2 cellular contexts compared by ENCODE assay signal in the genomic region with DNA sequence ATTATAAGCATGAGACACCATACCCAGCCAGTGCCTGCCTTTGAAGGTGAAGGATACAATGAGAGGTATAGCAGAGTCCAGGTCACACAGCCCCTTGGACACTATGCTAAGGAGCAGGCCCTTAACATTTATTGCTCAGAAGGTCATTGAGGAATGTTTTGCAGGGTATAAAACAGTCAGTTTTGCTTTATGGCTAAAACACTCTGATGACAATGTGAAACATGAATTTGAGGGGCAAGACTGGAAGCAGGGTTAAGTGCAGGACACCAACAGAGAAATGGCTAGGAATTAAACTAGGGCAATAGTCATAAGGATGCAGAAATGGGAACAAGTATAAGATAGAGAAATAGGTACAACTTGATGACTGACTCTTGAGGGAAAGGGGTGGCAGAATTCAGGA.
TF ChIP-seq lines count a peak whose summit lies in the region.

No MANE protein-coding gene starts in this region.

TF ChIP-seq in K562, 482 proteins besides CTCF, POLR2A, EP300 and RAD21 (continued from another document):
- TF ChIP-seq, protein P1, sequence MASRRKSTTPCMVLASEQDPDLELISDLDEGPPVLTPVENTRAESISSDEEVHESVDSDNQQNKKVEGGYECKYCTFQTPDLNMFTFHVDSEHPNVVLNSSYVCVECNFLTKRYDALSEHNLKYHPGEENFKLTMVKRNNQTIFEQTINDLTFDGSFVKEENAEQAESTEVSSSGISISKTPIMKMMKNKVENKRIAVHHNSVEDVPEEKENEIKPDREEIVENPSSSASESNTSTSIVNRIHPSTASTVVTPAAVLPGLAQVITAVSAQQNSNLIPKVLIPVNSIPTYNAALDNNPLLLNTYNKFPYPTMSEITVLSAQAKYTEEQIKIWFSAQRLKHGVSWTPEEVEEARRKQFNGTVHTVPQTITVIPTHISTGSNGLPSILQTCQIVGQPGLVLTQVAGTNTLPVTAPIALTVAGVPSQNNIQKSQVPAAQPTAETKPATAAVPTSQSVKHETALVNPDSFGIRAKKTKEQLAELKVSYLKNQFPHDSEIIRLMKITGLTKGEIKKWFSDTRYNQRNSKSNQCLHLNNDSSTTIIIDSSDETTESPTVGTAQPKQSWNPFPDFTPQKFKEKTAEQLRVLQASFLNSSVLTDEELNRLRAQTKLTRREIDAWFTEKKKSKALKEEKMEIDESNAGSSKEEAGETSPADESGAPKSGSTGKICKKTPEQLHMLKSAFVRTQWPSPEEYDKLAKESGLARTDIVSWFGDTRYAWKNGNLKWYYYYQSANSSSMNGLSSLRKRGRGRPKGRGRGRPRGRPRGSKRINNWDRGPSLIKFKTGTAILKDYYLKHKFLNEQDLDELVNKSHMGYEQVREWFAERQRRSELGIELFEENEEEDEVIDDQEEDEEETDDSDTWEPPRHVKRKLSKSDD (conservative IDR thresholded peaks at IDR 0.05; ENCODE audit: low read length) = no peak
- peak; percentile 92 for TF ChIP-seq ZFP1 (CRISPR knock-in tag; IDR thresholded peaks at IDR 0.05)
- no peak for TF ChIP-seq CC2D1A (IDR thresholded peaks at IDR 0.05)
- TF ChIP-seq TRIM24 (IDR thresholded peaks at IDR 0.05) = peak in 1 of 2 experiments; percentile 28; a peak in 1 of 4 replicates
- TF ChIP-seq, protein P2, sequence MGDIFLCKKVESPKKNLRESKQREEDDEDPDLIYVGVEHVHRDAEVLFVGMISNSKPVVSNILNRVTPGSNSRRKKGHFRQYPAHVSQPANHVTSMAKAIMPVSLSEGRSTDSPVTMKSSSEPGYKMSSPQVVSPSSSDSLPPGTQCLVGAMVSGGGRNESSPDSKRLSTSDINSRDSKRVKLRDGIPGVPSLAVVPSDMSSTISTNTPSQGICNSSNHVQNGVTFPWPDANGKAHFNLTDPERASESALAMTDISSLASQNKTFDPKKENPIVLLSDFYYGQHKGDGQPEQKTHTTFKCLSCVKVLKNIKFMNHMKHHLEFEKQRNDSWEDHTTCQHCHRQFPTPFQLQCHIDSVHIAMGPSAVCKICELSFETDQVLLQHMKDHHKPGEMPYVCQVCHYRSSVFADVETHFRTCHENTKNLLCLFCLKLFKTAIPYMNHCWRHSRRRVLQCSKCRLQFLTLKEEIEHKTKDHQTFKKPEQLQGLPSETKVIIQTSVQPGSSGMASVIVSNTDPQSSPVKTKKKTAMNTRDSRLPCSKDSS (IDR thresholded peaks at IDR 0.05; ENCODE audit: low read depth, partially characterized antibody) = peak; percentile 18
- no peak for TF ChIP-seq MEIS2 (IDR thresholded peaks at IDR 0.05; ENCODE audit: partially characterized antibody)
- TF ChIP-seq, protein P3, sequence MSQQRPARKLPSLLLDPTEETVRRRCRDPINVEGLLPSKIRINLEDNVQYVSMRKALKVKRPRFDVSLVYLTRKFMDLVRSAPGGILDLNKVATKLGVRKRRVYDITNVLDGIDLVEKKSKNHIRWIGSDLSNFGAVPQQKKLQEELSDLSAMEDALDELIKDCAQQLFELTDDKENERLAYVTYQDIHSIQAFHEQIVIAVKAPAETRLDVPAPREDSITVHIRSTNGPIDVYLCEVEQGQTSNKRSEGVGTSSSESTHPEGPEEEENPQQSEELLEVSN (IDR thresholded peaks at IDR 0.05; ENCODE audit: borderline replicate concordance in 1 of 2, extremely low read depth in 1 of 2, insufficient read depth in 1 of 2, insufficient read length in 1 of 2, low read depth in 1 of 2, low read length in 1 of 2, poor library complexity in 1 of 2, severe bottlenecking in 1 of 2) = no peak
- no peak for TF ChIP-seq PCBP1 (IDR thresholded peaks at IDR 0.05; ENCODE audit: low read depth, low read length, poor library complexity, severe bottlenecking)
- TF ChIP-seq ZNF444 (CRISPR knock-in tag; IDR thresholded peaks at IDR 0.05) = no peak
- TF ChIP-seq, protein P4, sequence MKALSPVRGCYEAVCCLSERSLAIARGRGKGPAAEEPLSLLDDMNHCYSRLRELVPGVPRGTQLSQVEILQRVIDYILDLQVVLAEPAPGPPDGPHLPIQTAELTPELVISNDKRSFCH (CRISPR knock-in tag; IDR thresholded peaks at IDR 0.05) = no peak
- TF ChIP-seq, protein P4 (tag; IDR thresholded peaks at IDR 0.05) = no peak
- no peak for TF ChIP-seq SMARCC2 (IDR thresholded peaks at IDR 0.05; ENCODE audit: low read depth)
- peak; percentile 82 for TF ChIP-seq TRIM28 (IDR thresholded peaks at IDR 0.05)
- TF ChIP-seq, protein P5, sequence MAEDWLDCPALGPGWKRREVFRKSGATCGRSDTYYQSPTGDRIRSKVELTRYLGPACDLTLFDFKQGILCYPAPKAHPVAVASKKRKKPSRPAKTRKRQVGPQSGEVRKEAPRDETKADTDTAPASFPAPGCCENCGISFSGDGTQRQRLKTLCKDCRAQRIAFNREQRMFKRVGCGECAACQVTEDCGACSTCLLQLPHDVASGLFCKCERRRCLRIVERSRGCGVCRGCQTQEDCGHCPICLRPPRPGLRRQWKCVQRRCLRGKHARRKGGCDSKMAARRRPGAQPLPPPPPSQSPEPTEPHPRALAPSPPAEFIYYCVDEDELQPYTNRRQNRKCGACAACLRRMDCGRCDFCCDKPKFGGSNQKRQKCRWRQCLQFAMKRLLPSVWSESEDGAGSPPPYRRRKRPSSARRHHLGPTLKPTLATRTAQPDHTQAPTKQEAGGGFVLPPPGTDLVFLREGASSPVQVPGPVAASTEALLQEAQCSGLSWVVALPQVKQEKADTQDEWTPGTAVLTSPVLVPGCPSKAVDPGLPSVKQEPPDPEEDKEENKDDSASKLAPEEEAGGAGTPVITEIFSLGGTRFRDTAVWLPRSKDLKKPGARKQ (CRISPR knock-in tag; IDR thresholded peaks at IDR 0.05) = no peak
- no peak for TF ChIP-seq TCF3 (CRISPR knock-in tag; IDR thresholded peaks at IDR 0.05)
- TF ChIP-seq RBM25 (IDR thresholded peaks at IDR 0.05; ENCODE audit: low read depth, low read length, severe bottlenecking) = no peak
- 0 out of 3 replicates have a peak, but pooled peaks of 1 of the 2 experiments have one; percentile 11 for TF ChIP-seq CBX3 (IDR thresholded peaks at IDR 0.05; ENCODE audit: borderline replicate concordance in 1 of 2, low read length in 2 of 2)

TF ChIP-seq in HepG2, 621 proteins besides CTCF, POLR2A, EP300 and RAD21 (continued from another document):
- TF ChIP-seq, protein P6, sequence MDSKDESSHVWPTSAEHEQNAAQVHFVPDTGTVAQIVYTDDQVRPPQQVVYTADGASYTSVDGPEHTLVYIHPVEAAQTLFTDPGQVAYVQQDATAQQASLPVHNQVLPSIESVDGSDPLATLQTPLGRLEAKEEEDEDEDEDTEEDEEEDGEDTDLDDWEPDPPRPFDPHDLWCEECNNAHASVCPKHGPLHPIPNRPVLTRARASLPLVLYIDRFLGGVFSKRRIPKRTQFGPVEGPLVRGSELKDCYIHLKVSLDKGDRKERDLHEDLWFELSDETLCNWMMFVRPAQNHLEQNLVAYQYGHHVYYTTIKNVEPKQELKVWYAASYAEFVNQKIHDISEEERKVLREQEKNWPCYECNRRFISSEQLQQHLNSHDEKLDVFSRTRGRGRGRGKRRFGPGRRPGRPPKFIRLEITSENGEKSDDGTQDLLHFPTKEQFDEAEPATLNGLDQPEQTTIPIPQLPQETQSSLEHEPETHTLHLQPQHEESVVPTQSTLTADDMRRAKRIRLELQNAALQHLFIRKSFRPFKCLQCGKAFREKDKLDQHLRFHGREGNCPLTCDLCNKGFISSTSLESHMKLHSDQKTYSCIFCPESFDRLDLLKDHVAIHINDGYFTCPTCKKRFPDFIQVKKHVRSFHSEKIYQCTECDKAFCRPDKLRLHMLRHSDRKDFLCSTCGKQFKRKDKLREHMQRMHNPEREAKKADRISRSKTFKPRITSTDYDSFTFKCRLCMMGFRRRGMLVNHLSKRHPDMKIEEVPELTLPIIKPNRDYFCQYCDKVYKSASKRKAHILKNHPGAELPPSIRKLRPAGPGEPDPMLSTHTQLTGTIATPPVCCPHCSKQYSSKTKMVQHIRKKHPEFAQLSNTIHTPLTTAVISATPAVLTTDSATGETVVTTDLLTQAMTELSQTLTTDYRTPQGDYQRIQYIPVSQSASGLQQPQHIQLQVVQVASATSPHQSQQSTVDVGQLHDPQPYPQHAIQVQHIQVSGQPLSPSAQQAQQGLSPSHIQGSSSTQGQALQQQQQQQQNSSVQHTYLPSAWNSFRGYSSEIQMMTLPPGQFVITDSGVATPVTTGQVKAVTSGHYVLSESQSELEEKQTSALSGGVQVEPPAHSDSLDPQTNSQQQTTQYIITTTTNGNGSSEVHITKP (CRISPR knock-in tag; IDR thresholded peaks at IDR 0.05; ENCODE audit: low read depth) = no peak
- TF ChIP-seq, protein P7, sequence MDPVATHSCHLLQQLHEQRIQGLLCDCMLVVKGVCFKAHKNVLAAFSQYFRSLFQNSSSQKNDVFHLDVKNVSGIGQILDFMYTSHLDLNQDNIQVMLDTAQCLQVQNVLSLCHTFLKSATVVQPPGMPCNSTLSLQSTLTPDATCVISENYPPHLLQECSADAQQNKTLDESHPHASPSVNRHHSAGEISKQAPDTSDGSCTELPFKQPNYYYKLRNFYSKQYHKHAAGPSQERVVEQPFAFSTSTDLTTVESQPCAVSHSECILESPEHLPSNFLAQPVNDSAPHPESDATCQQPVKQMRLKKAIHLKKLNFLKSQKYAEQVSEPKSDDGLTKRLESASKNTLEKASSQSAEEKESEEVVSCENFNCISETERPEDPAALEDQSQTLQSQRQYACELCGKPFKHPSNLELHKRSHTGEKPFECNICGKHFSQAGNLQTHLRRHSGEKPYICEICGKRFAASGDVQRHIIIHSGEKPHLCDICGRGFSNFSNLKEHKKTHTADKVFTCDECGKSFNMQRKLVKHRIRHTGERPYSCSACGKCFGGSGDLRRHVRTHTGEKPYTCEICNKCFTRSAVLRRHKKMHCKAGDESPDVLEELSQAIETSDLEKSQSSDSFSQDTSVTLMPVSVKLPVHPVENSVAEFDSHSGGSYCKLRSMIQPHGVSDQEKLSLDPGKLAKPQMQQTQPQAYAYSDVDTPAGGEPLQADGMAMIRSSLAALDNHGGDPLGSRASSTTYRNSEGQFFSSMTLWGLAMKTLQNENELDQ (CRISPR knock-in tag; IDR thresholded peaks at IDR 0.05; ENCODE audit: borderline replicate concordance) = no peak
- no peak for TF ChIP-seq MBNL3 (CRISPR knock-in tag; conservative IDR thresholded peaks at IDR 0.05)
- no peak for TF ChIP-seq GABPA (IDR thresholded peaks at IDR 0.05; ENCODE audit: low read depth, low read length)
- no peak for TF ChIP-seq GABPA (CRISPR knock-in tag; IDR thresholded peaks at IDR 0.05; ENCODE audit: low read depth)
- TF ChIP-seq MTF1 (CRISPR knock-in tag; IDR thresholded peaks at IDR 0.05) = no peak
- TF ChIP-seq ARNTL (CRISPR knock-in tag; IDR thresholded peaks at IDR 0.05) = no peak
- no peak for TF ChIP-seq ZBTB21 (CRISPR knock-in tag; IDR thresholded peaks at IDR 0.05)
- no peak for TF ChIP-seq FOXK2 (IDR thresholded peaks at IDR 0.05)
- TF ChIP-seq, protein P8, sequence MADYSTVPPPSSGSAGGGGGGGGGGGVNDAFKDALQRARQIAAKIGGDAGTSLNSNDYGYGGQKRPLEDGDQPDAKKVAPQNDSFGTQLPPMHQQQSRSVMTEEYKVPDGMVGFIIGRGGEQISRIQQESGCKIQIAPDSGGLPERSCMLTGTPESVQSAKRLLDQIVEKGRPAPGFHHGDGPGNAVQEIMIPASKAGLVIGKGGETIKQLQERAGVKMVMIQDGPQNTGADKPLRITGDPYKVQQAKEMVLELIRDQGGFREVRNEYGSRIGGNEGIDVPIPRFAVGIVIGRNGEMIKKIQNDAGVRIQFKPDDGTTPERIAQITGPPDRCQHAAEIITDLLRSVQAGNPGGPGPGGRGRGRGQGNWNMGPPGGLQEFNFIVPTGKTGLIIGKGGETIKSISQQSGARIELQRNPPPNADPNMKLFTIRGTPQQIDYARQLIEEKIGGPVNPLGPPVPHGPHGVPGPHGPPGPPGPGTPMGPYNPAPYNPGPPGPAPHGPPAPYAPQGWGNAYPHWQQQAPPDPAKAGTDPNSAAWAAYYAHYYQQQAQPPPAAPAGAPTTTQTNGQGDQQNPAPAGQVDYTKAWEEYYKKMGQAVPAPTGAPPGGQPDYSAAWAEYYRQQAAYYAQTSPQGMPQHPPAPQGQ (CRISPR knock-in tag; IDR thresholded peaks at IDR 0.05; ENCODE audit: borderline replicate concordance) = no peak
- no peak for TF ChIP-seq KDM4B (CRISPR knock-in tag; IDR thresholded peaks at IDR 0.05)
- TF ChIP-seq ZNF30 (CRISPR knock-in tag; IDR thresholded peaks at IDR 0.05) = no peak
- no peak for TF ChIP-seq MIXL1 (CRISPR knock-in tag; IDR thresholded peaks at IDR 0.05)
